In genomic region chr19:54206030-54206830, GRCh38 we compare ENCODE assay signal across 13 cellular contexts. TPM values are rescaled to one million over a fixed set of nuclear protein-coding genes. Genes with fewer than 3 reads are reported as not detected.
DNase-seq lines count a peak whose midpoint lies in the region; FAIRE-seq and TF ChIP-seq lines count a peak whose summit lies in the region.
"Had no signal": no experiment of that assay in that cellular context is flagged by ENCODE, and none has a peak within 500 bp of the region (broad histone marks: within the 10 kb centered on the region; RNA-seq: fewer than 3 reads in every experiment).

No MANE protein-coding gene starts in this region.

- peak overlapping the region; percentile 30 to 98 (median 93); a peak in 19 of 20 replicates for H3K4me3 ChIP-seq in BLaER1 treated with 17β-estradiol and CSF1 and Interleukin-3, amounts not matched to agents 10 nM and 100 nM
- H3K4me3 ChIP-seq in HEK293 (ENCODE audit: low read depth, low read length) (no peak overlapping the region), ascending aorta (no peak overlapping the region)

- intact Hi-C loops in ascending aorta (cut with DNase I): no loop called here

- peaks cover 66 to 91% (median 83%) of the 10 kb centered on the region in 11 experiments for H3K36me3 ChIP-seq in BLaER1 treated with 17β-estradiol and CSF1 and Interleukin-3, amounts not matched to agents 10 nM and 100 nM
- H3K36me3 ChIP-seq in HEK293 (ENCODE audit: control insufficient read depth in 2 of 2, insufficient read depth in 1 of 2, low read length in 2 of 2) (peaks cover 54 to 79% of the 10 kb centered on the region in 2 experiments), ascending aorta (peaks cover 51 to 61% of the 10 kb centered on the region in 2 donors)

- peak overlapping the region; percentile 94 to 100 (median 97) for H3K27ac ChIP-seq in BLaER1 treated with 17β-estradiol and CSF1 and Interleukin-3, amounts not matched to agents 10 nM and 100 nM
- H3K27ac ChIP-seq in HEK293 (ENCODE audit: extremely low read depth, low read depth, low read length) (no peak overlapping the region), ascending aorta (peak overlapping the region; percentile 37 to 64)

- peaks cover 19% of the 10 kb centered on the region for H3K27me3 Mint-ChIP-seq in neural crest cell (ENCODE audit: low read depth)

- peaks cover 75% of the 10 kb centered on the region for H3K4me1 Mint-ChIP-seq in neural crest cell

- TF ChIP-seq CTCF in HEK293 (tag by site-specific recombination; IDR thresholded peaks at IDR 0.05): no peak
- TF ChIP-seq CTCF in ascending aorta (IDR thresholded peaks at IDR 0.05): no peak
- TF ChIP-seq CTCF in neural crest cell (conservative IDR thresholded peaks at IDR 0.05): no peak

- no peak overlapping the region for H3K27ac Mint-ChIP-seq in neural crest cell (ENCODE audit: unreplicated experiment)

- no peaks in the 10 kb centered on the region for H3K27me3 ChIP-seq in BLaER1 treated with 17β-estradiol and CSF1 and Interleukin-3, amounts not matched to agents 10 nM and 100 nM
- no peaks in the 10 kb centered on the region for H3K27me3 ChIP-seq in ascending aorta

- H3K4me1 ChIP-seq in BLaER1 treated with 17β-estradiol and CSF1 and Interleukin-3, amounts not matched to agents 10 nM and 100 nM: peaks cover 63 to 98% (median 89%) of the 10 kb centered on the region in 10 experiments
- peaks cover 36% of the 10 kb centered on the region for H3K4me1 ChIP-seq in HEK293 (ENCODE audit: control insufficient read depth, insufficient read depth, low read length)
- H3K4me1 ChIP-seq in ascending aorta: peaks cover 14 to 36% of the 10 kb centered on the region in 2 donors

- H3K9ac ChIP-seq in BLaER1 treated with 17β-estradiol and CSF1 and Interleukin-3, amounts not matched to agents 10 nM and 100 nM: peak overlapping the region; percentile 91 to 99 (median 97)
- H3K9ac ChIP-seq: SK-N-SH had no signal

- DNase-seq in ascending aorta (ENCODE audit: low spot score in 2 of 2) (peak in 1 of 2 donors; percentile 66), neural crest cell (ENCODE audit: low read depth, low spot score) (no peak), GM19239 (ENCODE audit: insufficient read length, low spot score) (no peak), germinal center (ENCODE audit: low spot score) (no peak), GDM1 (lab: John Stamatoyannopoulos, UW) (no peak), COLO668 (lab: John Stamatoyannopoulos, UW; ENCODE audit: unreplicated experiment) (no peak)
- DNase-seq: C1 segment of cervical spinal cord, NCI-H510A treated with DMSO at 0.1 percent for 48 hours, SK-N-SH had no signal

- CTCF ChIA-PET in HEK293 (lab: Yijun Ruan, JAX): interaction anchor here (0.5 to 1.7 kb wide), 4 partner anchors 15 to 61 kb away, joined by 4 to 7 read pairs (median 5); partner anchors contain the start of gene TSEN34

- H3K9me3 ChIP-seq in BLaER1 treated with 17β-estradiol and CSF1 and Interleukin-3, amounts not matched to agents 10 nM and 100 nM (replicated peaks in 1 of 11): no peaks in the 10 kb centered on the region; a peak in 1 of 22 replicates
- H3K9me3 ChIP-seq in HEK293 (ENCODE audit: control insufficient read depth, insufficient read depth, low read depth, low read length) (no peaks in the 10 kb centered on the region), ascending aorta (no peaks in the 10 kb centered on the region)
- H3K9me3 ChIP-seq: SK-N-SH had no signal

- H4K20me1 ChIP-seq in BLaER1 treated with 17β-estradiol and CSF1 and Interleukin-3, amounts not matched to agents 10 nM and 100 nM: peaks cover 28 to 100% (median 62%) of the 10 kb centered on the region in 11 experiments; a peak in 21 of 22 replicates

- H3K4me2 ChIP-seq in BLaER1 treated with 17β-estradiol and CSF1 and Interleukin-3, amounts not matched to agents 10 nM and 100 nM: peak overlapping the region; percentile 87 to 99 (median 97)

- H3K4me3 Mint-ChIP-seq in neural crest cell: peak overlapping the region; percentile 99

- no peak for FAIRE-seq in GM19239 (lab: Jason Lieb, UNC)

- POLR2A ChIA-PET in HEK293 (lab: Yijun Ruan, JAX): interaction anchor here (1.3 to 9.1 kb wide), 2 partner anchors 11 to 16 kb away, joined by 3 to 152 read pairs; partner anchors contain the start of genes MBOAT7 and TSEN34

- H3K9me3 Mint-ChIP-seq in neural crest cell: no peaks in the 10 kb centered on the region

- peaks cover 54% of the 10 kb centered on the region for H3K36me3 Mint-ChIP-seq in neural crest cell (ENCODE audit: low read depth)

TF ChIP-seq in HEK293, 187 proteins besides CTCF, POLR2A, EP300 and RAD21:
- TF ChIP-seq ZNF629 (tag by site-specific recombination; IDR thresholded peaks at IDR 0.05) (no peak), KLF1 (tag by site-specific recombination; IDR thresholded peaks at IDR 0.05) (0 out of 2 replicates have a peak, but pooled peaks have one; percentile 22)

RNA-seq across cellular contexts. Expression of gene RPS9, which starts 5.6 kb away (rescaled TPM):
- total RNA-seq in ascending aorta (2,061 TPM), neural crest cell (1,439 and 1,464 TPM in 2 replicates)

RNA-seq across cellular contexts. Expression of gene TSEN34, which starts 15.1 kb away (rescaled TPM):
- total RNA-seq in ascending aorta: 54.9 TPM
- total RNA-seq in neural crest cell: 66.2 and 67.9 TPM in 2 replicates

RNA-seq across cellular contexts. Expression of gene LILRB3, which starts 16.6 kb away (rescaled TPM):
- total RNA-seq in ascending aorta (38.2 TPM), neural crest cell (not detected in 2 replicates)
- total RNA-seq: H4, LHCN-M2 had no signal

RNA-seq across cellular contexts. Expression of gene MBOAT7, which starts 16.9 kb away (rescaled TPM):
- total RNA-seq in ascending aorta (56.1 TPM), neural crest cell (74.2 and 76.5 TPM in 2 replicates)

RNA-seq across cellular contexts. Expression of gene TMC4, which starts 33.3 kb away (rescaled TPM):
- 7.1 TPM for total RNA-seq in ascending aorta
- 0.28 TPM in 1 of 2 replicates, not detected in the other for total RNA-seq in neural crest cell
- total RNA-seq: H4 had no signal

Comparison
In these comparisons a context has a peak if more than half of its experiments do, and no peak if none do; other contexts are left out.
1. H3K4me3 ChIP-seq: peak in BLaER1 treated with 17β-estradiol and CSF1 and Interleukin-3, amounts not matched to agents 10 nM and 100 nM (10 of 10); none in HEK293 (single experiment) and ascending aorta (0 of 2).
2. RNA of gene LILRB3, which starts 16.6 kb away (total RNA-seq): 38.2 TPM in ascending aorta (single experiment); not detected in neural crest cell; every median in the first group is over 10 times any median in the second.